1 cellular context compared by ENCODE assay signal in the genomic region with DNA sequence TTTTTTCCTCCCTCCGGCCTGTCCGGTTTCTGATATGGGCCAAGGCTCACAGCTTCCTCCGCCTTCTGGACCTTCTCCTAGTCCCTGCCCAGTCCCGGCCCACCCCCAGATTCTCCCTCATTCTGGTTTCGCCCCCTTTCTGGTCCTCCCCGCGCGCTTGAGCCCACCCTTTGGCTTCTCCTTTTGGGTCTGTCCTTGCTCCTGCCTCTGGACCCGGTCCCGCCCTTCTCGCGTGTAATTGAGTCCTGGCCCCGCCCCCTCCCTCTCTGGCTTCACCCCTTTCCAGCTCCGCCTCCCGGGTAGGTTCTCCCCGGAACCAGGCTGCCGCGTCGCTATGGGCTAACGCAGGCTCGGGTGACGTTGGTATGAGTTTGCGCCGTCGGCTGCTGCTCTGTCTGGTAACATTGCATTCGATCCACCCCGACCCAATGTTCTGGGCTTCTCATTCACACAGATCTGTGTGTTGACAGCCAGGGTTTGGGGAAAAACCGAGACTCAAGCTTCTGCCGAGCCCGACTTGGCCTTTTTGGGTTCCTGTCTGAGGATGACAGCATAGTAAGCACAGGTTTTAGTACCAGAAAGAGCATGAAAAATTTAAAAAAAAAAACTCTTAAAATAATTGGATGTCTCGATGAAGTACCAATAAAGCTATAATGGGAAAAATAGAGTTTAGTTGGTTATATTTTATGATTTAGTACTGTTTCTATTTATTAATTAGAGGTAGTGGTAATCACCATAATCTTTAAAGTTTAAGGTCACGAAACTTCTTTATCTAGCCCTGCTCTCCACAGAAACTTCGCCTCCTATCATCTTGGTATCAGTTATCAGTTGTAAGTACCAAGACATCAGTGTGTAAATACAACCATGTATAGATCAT.
TF ChIP-seq lines count a peak whose summit lies in the region.

No MANE protein-coding gene starts in this region.

TF ChIP-seq in HEK293, 187 proteins besides CTCF, POLR2A, EP300 and RAD21 (continued from another document):
- TF ChIP-seq, protein P1, sequence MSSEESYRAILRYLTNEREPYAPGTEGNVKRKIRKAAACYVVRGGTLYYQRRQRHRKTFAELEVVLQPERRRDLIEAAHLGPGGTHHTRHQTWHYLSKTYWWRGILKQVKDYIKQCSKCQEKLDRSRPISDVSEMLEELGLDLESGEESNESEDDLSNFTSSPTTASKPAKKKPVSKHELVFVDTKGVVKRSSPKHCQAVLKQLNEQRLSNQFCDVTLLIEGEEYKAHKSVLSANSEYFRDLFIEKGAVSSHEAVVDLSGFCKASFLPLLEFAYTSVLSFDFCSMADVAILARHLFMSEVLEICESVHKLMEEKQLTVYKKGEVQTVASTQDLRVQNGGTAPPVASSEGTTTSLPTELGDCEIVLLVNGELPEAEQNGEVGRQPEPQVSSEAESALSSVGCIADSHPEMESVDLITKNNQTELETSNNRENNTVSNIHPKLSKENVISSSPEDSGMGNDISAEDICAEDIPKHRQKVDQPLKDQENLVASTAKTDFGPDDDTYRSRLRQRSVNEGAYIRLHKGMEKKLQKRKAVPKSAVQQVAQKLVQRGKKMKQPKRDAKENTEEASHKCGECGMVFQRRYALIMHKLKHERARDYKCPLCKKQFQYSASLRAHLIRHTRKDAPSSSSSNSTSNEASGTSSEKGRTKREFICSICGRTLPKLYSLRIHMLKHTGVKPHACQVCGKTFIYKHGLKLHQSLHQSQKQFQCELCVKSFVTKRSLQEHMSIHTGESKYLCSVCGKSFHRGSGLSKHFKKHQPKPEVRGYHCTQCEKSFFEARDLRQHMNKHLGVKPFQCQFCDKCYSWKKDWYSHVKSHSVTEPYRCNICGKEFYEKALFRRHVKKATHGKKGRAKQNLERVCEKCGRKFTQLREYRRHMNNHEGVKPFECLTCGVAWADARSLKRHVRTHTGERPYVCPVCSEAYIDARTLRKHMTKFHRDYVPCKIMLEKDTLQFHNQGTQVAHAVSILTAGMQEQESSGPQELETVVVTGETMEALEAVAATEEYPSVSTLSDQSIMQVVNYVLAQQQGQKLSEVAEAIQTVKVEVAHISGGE (tag by site-specific recombination; conservative IDR thresholded peaks at IDR 0.05; ENCODE audit: low read depth) = 0 out of 2 replicates have a peak, but pooled peaks have one; percentile 25
